In genomic region chr2:105443610-105444598, GRCh38 we compare ENCODE assay signal across 15 cellular contexts. TPM values are rescaled to one million over a fixed set of nuclear protein-coding genes. Genes with fewer than 3 reads are reported as not detected.
DNase-seq lines count a peak whose midpoint lies in the region; TF ChIP-seq lines count a peak whose summit lies in the region.
"Had no signal": no experiment of that assay in that cellular context is flagged by ENCODE, and none has a peak within 500 bp of the region (broad histone marks: within the 10 kb centered on the region; RNA-seq: fewer than 3 reads in every experiment).

No MANE protein-coding gene starts in this region.

- H3K9ac ChIP-seq in HUES48 (ENCODE audit: low read depth, low read length) (no peak overlapping the region), colonic mucosa (ENCODE audit: low read depth in 2 of 2, low read length in 2 of 2) (peak overlapping the region in 1 of 2 donors; percentile 49)

- H3K9me3 ChIP-seq in HUES48 (ENCODE audit: control insufficient read depth, insufficient read depth, low read length) (no peaks in the 10 kb centered on the region), colonic mucosa (no peaks in the 10 kb centered on the region), prostate gland (no peaks in the 10 kb centered on the region)

- no peak for TF ChIP-seq POLR2A in prostate gland (IDR thresholded peaks at IDR 0.05)

- WGBS in prostate gland = 52% methylated on average over 10 of the region's 10 CpGs

- H3K27me3 ChIP-seq in HUES48 (ENCODE audit: control insufficient read depth, insufficient read depth, low read length) = no peaks in the 10 kb centered on the region; the same call in 1 of the 2 replicates
- no peaks in the 10 kb centered on the region for H3K27me3 ChIP-seq in colonic mucosa
- no peaks in the 10 kb centered on the region for H3K27me3 ChIP-seq in prostate gland (replicated peaks; ENCODE audit: insufficient read depth)

- H3K4me3 ChIP-seq in HUES48 (ENCODE audit: low read depth, low read length) (no peak overlapping the region), colonic mucosa (no peak overlapping the region), prostate gland (no peak overlapping the region)

- intact Hi-C loops in colonic mucosa (cut with DNase I) = loop anchor here (5.0 kb wide), 1 partner anchor 42 kb away; no protein-coding TSS in a partner anchor
- intact Hi-C loops in prostate gland (cut with DNase I) = no loop called here
- intact Hi-C loops in posterior vena cava (cut with DNase I) = no loop called here

- H3K36me3 ChIP-seq in HUES48 (ENCODE audit: control insufficient read depth, insufficient read depth, low read length) (no peaks in the 10 kb centered on the region), colonic mucosa (no peaks in the 10 kb centered on the region), prostate gland (no peaks in the 10 kb centered on the region)

- peak overlapping the region; percentile 3 for H3K27ac ChIP-seq in HUES48 (ENCODE audit: low read depth, low read length)
- peak overlapping the region; percentile 15 for H3K27ac ChIP-seq in colonic mucosa
- peak overlapping the region; percentile 22 to 73 for H3K27ac ChIP-seq in prostate gland
- H3K27ac ChIP-seq: RWPE1 had no signal

- peaks cover 16% of the 10 kb centered on the region for H3K4me1 ChIP-seq in HUES48 (ENCODE audit: control insufficient read depth, insufficient read depth, low read length)
- peaks cover 5% of the 10 kb centered on the region for H3K4me1 ChIP-seq in colonic mucosa
- H3K4me1 ChIP-seq in prostate gland (replicated peaks) = peaks cover 10% of the 10 kb centered on the region

- TF ChIP-seq CTCF in colonic mucosa (IDR thresholded peaks at IDR 0.05) (no peak), prostate gland (IDR thresholded peaks at IDR 0.05) (peak in 3 of 4 experiments; percentile 10 to 51 (median 30))

- DNase-seq in EH (ENCODE audit: low read depth) (peak; percentile 36), colonic mucosa (no peak), prostate gland (ENCODE audit: low spot score) (peak; percentile 81), NCI-H1417 (lab: John Stamatoyannopoulos, UW) (no peak), HuH-7.5 (ENCODE audit: low spot score) (no peak), posterior vena cava (ENCODE audit: low spot score) (no peak)
- DNase-seq: activated CD4-positive, alpha-beta memory T cell treated with anti-CD3 and anti-CD28 coated beads for 36 hours; activated naive CD4-positive, alpha-beta T cell treated with anti-CD3 and anti-CD28 coated beads, Interleukin-2, amount 50 U/mL, for 16 hours; activated T-cell treated with anti-CD3 and anti-CD28 coated beads, Interleukin-2, amount 50 U/mL, for 24 hours; dermis blood vessel endothelial cell; mesendoderm; right cardiac atrium; stimulated activated CD4-positive, alpha-beta T cell treated with anti-CD3 and anti-CD28 coated beads, Interleukin-1b, Interleukin-23, amount 100 ng/mL, for 48 hours had no signal

RNA-seq across cellular contexts. Expression of gene FHL2, which starts 45.1 kb away (rescaled TPM):
- 100 to 1,000 TPM; 103 to 212 TPM for total RNA-seq in colonic mucosa
- 100 to 1,000 TPM; 132 to 250 TPM for total RNA-seq in prostate gland
- 100 to 1,000 TPM; 119 to 126 TPM for total RNA-seq in posterior vena cava

Comparison
In these comparisons a context has a peak if more than half of its experiments do, and no peak if none do; other contexts are left out.
1. DNase-seq: peak in EH (single experiment) and prostate gland (single experiment); none in colonic mucosa (single experiment), NCI-H1417 (0 of 3), HuH-7.5 (single experiment) and posterior vena cava (single experiment).
2. Peak in every context shown above with its lines, with median percentiles within 50 percentile points of each other: H3K27ac ChIP-seq.